Comparison of ENCODE assay signal across 13 cellular contexts in the genomic region with DNA sequence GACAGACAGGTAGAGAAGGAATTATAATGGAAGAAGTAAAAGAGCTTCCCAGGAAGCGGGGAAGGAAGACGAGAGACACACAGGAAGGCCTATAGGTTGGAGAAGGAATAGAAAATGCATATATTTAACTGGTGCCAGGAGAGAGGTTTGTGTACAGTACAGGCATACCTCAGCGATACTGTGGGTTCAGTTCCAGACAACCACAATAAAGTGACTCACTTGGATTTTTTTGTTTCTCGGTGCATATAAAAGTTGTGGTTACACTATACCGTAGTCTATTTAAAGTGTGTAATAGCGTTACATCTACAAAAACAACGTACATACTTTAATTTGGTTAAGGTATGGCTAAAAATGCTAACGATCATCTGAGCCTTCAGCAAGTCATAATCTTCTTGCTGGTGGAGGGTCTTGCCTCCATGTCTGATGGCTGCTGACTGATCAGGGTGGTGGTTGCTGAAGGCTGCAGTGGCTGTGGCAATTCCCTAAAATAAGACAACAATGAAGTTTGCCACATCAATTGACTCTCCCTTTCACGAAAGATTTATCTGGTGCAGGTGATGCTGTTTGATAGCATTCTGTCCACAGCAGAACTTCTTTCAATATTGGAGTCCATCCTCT. TPM values are rescaled to one million over a fixed set of nuclear protein-coding genes. Genes with fewer than 3 reads are reported as not detected.
A peak's percentile ranks its signal among the peaks of the same experiment; 100 is the strongest.
DNase-seq lines count a peak whose midpoint lies in the region; ATAC-seq and TF ChIP-seq lines count a peak whose summit lies in the region.
"Had no signal": no experiment of that assay in that cellular context is flagged by ENCODE, and none has a peak within 500 bp of the region (broad histone marks: within the 10 kb centered on the region; RNA-seq: fewer than 3 reads in every experiment).

No MANE protein-coding gene starts in this region.

- ATAC-seq in RWPE2 (ENCODE audit: low read depth) (peak; percentile 54; the same call in 2 of the 3 replicates), HG02759 (IDR thresholded peaks at IDR 0.05; ENCODE audit: unreplicated experiment) (no peak), HG02970 (IDR thresholded peaks at IDR 0.05; ENCODE audit: low FRiP score, unreplicated experiment) (no peak)
- ATAC-seq: HCT116 had no signal

- H3K9me3 Mint-ChIP-seq in CD8-positive, alpha-beta memory T cell: no peaks in the 10 kb centered on the region

- POLR2A ChIA-PET in CD8-positive, alpha-beta memory T cell (lab: Charles Lee): no interaction called here

- no peaks in the 10 kb centered on the region for H3K27me3 ChIP-seq in CD8-positive, alpha-beta memory T cell (ENCODE audit: insufficient read depth, low read length, poor library complexity, severe bottlenecking)
- no peaks in the 10 kb centered on the region for H3K27me3 ChIP-seq in RWPE2 (ENCODE audit: insufficient read depth, poor library complexity, severe bottlenecking)
- H3K27me3 ChIP-seq: vagina had no signal

- peaks cover 17 to 53% (median 18%) of the 10 kb centered on the region in 3 donors for H3K36me3 Mint-ChIP-seq in CD8-positive, alpha-beta memory T cell

- H3K4me3 ChIP-seq in CD8-positive, alpha-beta memory T cell (ENCODE audit: low read length): no peak overlapping the region
- no peak overlapping the region for H3K4me3 ChIP-seq in RWPE2 (ENCODE audit: severe bottlenecking)
- H3K4me3 ChIP-seq: vagina had no signal

- no peaks in the 10 kb centered on the region for H3K27me3 Mint-ChIP-seq in CD8-positive, alpha-beta memory T cell

- no peak for TF ChIP-seq CTCF in RWPE2 (IDR thresholded peaks at IDR 0.05; ENCODE audit: poor library complexity, severe bottlenecking)

- H3K27ac ChIP-seq in CD8-positive, alpha-beta memory T cell (ENCODE audit: low read depth, low read length): no peak overlapping the region
- H3K27ac ChIP-seq in RWPE2 (ENCODE audit: poor library complexity, severe bottlenecking): no peak overlapping the region
- H3K27ac ChIP-seq: vagina had no signal

- H3K27ac Mint-ChIP-seq in CD8-positive, alpha-beta memory T cell: peak overlapping the region; percentile 79 to 96 (median 88)
- H3K27ac Mint-ChIP-seq: endodermal cell had no signal

- H3K4me1 Mint-ChIP-seq in CD8-positive, alpha-beta memory T cell: peaks cover 50 to 59% (median 55%) of the 10 kb centered on the region in 3 donors

- H3K4me3 Mint-ChIP-seq in CD8-positive, alpha-beta memory T cell: peak overlapping the region; percentile 0 to 87 (median 75)
- H3K4me3 Mint-ChIP-seq: endodermal cell had no signal

- peaks cover 54% of the 10 kb centered on the region for H3K4me1 ChIP-seq in CD8-positive, alpha-beta memory T cell (ENCODE audit: insufficient read depth, low read length)
- peaks cover 6% of the 10 kb centered on the region for H3K4me1 ChIP-seq in RWPE2 (ENCODE audit: insufficient read depth, poor library complexity, severe bottlenecking)
- H3K4me1 ChIP-seq: vagina had no signal

- peak in 4 of 5 donors; percentile 6 to 75 (median 64) for DNase-seq in CD8-positive, alpha-beta memory T cell
- no peak for DNase-seq in RWPE2 (ENCODE audit: low spot score)
- DNase-seq in activated gamma-delta T cell treated with anti-CD3 and anti-CD28 coated beads, Interleukin-2, amount 50 U/mL, for 16 hours (ENCODE audit: low read depth): peak; percentile 22
- DNase-seq in glomerular visceral epithelial cell (ENCODE audit: extremely low spot score): peak; percentile 83
- DNase-seq in D341Med (ENCODE audit: low spot score): no peak
- DNase-seq in HT-29 (ENCODE audit: low spot score): no peak
- DNase-seq: DMS53, endodermal cell, NCI-H1694 treated with DMSO at 0.1 percent for 48 hours had no signal

- CTCF ChIA-PET in CD8-positive, alpha-beta memory T cell (lab: Charles Lee): no interaction called here

- H3K36me3 ChIP-seq in CD8-positive, alpha-beta memory T cell (ENCODE audit: insufficient read depth, low read length): peaks cover 16% of the 10 kb centered on the region
- peaks cover 80% of the 10 kb centered on the region for H3K36me3 ChIP-seq in RWPE2 (ENCODE audit: low read depth)

- H3K9me3 ChIP-seq in CD8-positive, alpha-beta memory T cell (ENCODE audit: low read length): no peaks in the 10 kb centered on the region
- no peaks in the 10 kb centered on the region for H3K9me3 ChIP-seq in RWPE2 (ENCODE audit: severe bottlenecking)
- H3K9me3 ChIP-seq: vagina had no signal

RNA-seq across cellular contexts. Expression of a gene that starts 16.0 kb away (rescaled TPM):
- total RNA-seq in CD8-positive, alpha-beta memory T cell: 100 to 1,000 TPM; 205 to 219 TPM
- 131 TPM for polyA plus RNA-seq in CD8-positive, alpha-beta memory T cell
- total RNA-seq in HT-29 (2014; rRNA removed; shearing (Covaris generic)): 148 and 154 TPM in 2 replicates

RNA-seq across cellular contexts. Expression of a gene that starts 16.2 kb away (rescaled TPM):
- total RNA-seq in CD8-positive, alpha-beta memory T cell: 10 to 100 TPM; 28.6 to 30.6 TPM
- polyA plus RNA-seq in CD8-positive, alpha-beta memory T cell: 17.3 TPM
- total RNA-seq in HT-29 (2014; rRNA removed; shearing (Covaris generic)): 7.4 and 7.9 TPM in 2 replicates

Comparison
In these comparisons a context has a peak if more than half of its experiments do, and no peak if none do; other contexts are left out.
1. DNase-seq: peak in CD8-positive, alpha-beta memory T cell (4 of 5), activated gamma-delta T cell treated with anti-CD3 and anti-CD28 coated beads, Interleukin-2, amount 50 U/mL, for 16 hours (single experiment) and glomerular visceral epithelial cell (single experiment); none in RWPE2 (single experiment), D341Med (single experiment) and HT-29 (single experiment).